Comparison of ENCODE assay signal across 15 cellular contexts in genomic region chr1:55286851-55287602, GRCh38.
DNase-seq lines count a peak whose midpoint lies in the region; ATAC-seq and TF ChIP-seq lines count a peak whose summit lies in the region.
"Had no signal": no experiment of that assay in that cellular context is flagged by ENCODE, and none has a peak within 500 bp of the region (broad histone marks: within the 10 kb centered on the region; RNA-seq: fewer than 3 reads in every experiment).

No MANE protein-coding gene starts in this region.

- H3K27ac ChIP-seq in osteoblast (ENCODE audit: low read depth, low read length) (peak overlapping the region; percentile 61), stomach (no peak overlapping the region)
- H3K27ac ChIP-seq: gastroesophageal sphincter, neutrophil had no signal

- H4K20me1 ChIP-seq in osteoblast (ENCODE audit: insufficient read depth, low read length): no peaks in the 10 kb centered on the region

- H3K9me3 ChIP-seq in osteoblast (ENCODE audit: low read depth, low read length) (no peaks in the 10 kb centered on the region), stomach (no peaks in the 10 kb centered on the region)
- H3K9me3 ChIP-seq: gastroesophageal sphincter, neutrophil had no signal

- no peaks in the 10 kb centered on the region for H3K9me3 Mint-ChIP-seq in activated CD4-positive, alpha-beta T cell treated with anti-CD3 and anti-CD28 coated beads, Interleukin-2, amount 10 ng/mL, durations not matched to agents 24 days and 14 days
- H3K9me3 Mint-ChIP-seq in activated naive CD8-positive, alpha-beta T cell treated with anti-CD3 and anti-CD28 coated beads, Interleukin-2, amount 10 ng/mL, durations not matched to agents 7 days and 5 days: no peaks in the 10 kb centered on the region
- H3K9me3 Mint-ChIP-seq: HFFc6 had no signal

- 58 to 72% (median 66%) methylated on average over 5 of the region's 5 CpGs for WGBS in stomach, 5 donors

- H3K4me1 ChIP-seq in osteoblast (ENCODE audit: insufficient read depth, low read length) (peaks cover 16% of the 10 kb centered on the region), stomach (peaks cover 0 to 4% (median 0%) of the 10 kb centered on the region in 4 donors)

- H3K27me3 Mint-ChIP-seq in activated CD4-positive, alpha-beta T cell treated with anti-CD3 and anti-CD28 coated beads, Interleukin-2, amount 10 ng/mL, durations not matched to agents 24 days and 14 days: peaks cover 2% of the 10 kb centered on the region
- peaks cover 10% of the 10 kb centered on the region for H3K27me3 Mint-ChIP-seq in activated naive CD8-positive, alpha-beta T cell treated with anti-CD3 and anti-CD28 coated beads, Interleukin-2, amount 10 ng/mL, durations not matched to agents 7 days and 5 days
- H3K27me3 Mint-ChIP-seq: brain had no signal

- no peaks in the 10 kb centered on the region for H3K79me2 ChIP-seq in osteoblast (ENCODE audit: insufficient read depth, low read length)

- intact Hi-C loops in activated CD4-positive, alpha-beta T cell treated with anti-CD3 and anti-CD28 coated beads, Interleukin-2, amount 10 ng/mL, durations not matched to agents 24 days and 14 days (cut with micrococcal nuclease): no loop called here
- intact Hi-C loops in stomach (cut with DNase I; ENCODE audit: low total_unique reads): loop anchor here (10.0 kb wide), 1 partner anchor 1298 kb away; no protein-coding TSS in a partner anchor

- H3K4me3 Mint-ChIP-seq in activated CD4-positive, alpha-beta T cell treated with anti-CD3 and anti-CD28 coated beads, Interleukin-2, amount 10 ng/mL, durations not matched to agents 24 days and 14 days: no peak overlapping the region
- H3K4me3 Mint-ChIP-seq in activated naive CD8-positive, alpha-beta T cell treated with anti-CD3 and anti-CD28 coated beads, Interleukin-2, amount 10 ng/mL, durations not matched to agents 7 days and 5 days: peak overlapping the region; percentile 1
- H3K4me3 Mint-ChIP-seq: activated CD8-positive, alpha-beta memory T cell treated with anti-CD3 and anti-CD28 coated beads, Interleukin-2, amount 10 ng/mL, durations not matched to agents 7 days and 5 days; brain; HFFc6 had no signal

- no peak for TF ChIP-seq CTCF in osteoblast (IDR thresholded peaks at IDR 0.05; ENCODE audit: extremely low read depth, low read depth, low read length)
- no peak for TF ChIP-seq CTCF in stomach (IDR thresholded peaks at IDR 0.05)

- no peak for DNase-seq in activated CD4-positive, alpha-beta T cell treated with anti-CD3 and anti-CD28 coated beads, Interleukin-2, amount 10 ng/mL, durations not matched to agents 24 days and 14 days
- DNase-seq in activated CD4-positive, alpha-beta T cell treated with anti-CD3 and anti-CD28 coated beads for 1 hour: no peak
- no peak for DNase-seq in activated naive CD8-positive, alpha-beta T cell treated with anti-CD3 and anti-CD28 coated beads, Interleukin-2, amount 10 ng/mL, durations not matched to agents 7 days and 5 days
- DNase-seq in osteoblast (ENCODE audit: insufficient read length, low spot score, missing footprints) (peak; percentile 4), HuH-7.5 (ENCODE audit: low spot score) (no peak), stomach (no peak), DMS153 (lab: John Stamatoyannopoulos, UW) (no peak)
- DNase-seq: activated CD8-positive, alpha-beta memory T cell treated with anti-CD3 and anti-CD28 coated beads, Interleukin-2, amount 10 ng/mL, durations not matched to agents 7 days and 5 days; HFFc6; MM.1S; T-helper 9 cell had no signal

- H3K4me3 ChIP-seq in osteoblast (ENCODE audit: insufficient read depth, low read length): no peak overlapping the region
- H3K4me3 ChIP-seq in stomach: no peak overlapping the region
- H3K4me3 ChIP-seq: gastroesophageal sphincter had no signal

- no peak overlapping the region for H3K4me2 ChIP-seq in osteoblast (ENCODE audit: insufficient read depth, low read length)

- H3K36me3 Mint-ChIP-seq in activated CD4-positive, alpha-beta T cell treated with anti-CD3 and anti-CD28 coated beads, Interleukin-2, amount 10 ng/mL, durations not matched to agents 24 days and 14 days (ENCODE audit: low read depth): no peaks in the 10 kb centered on the region
- no peaks in the 10 kb centered on the region for H3K36me3 Mint-ChIP-seq in activated naive CD8-positive, alpha-beta T cell treated with anti-CD3 and anti-CD28 coated beads, Interleukin-2, amount 10 ng/mL, durations not matched to agents 7 days and 5 days
- H3K36me3 Mint-ChIP-seq: activated CD8-positive, alpha-beta memory T cell treated with anti-CD3 and anti-CD28 coated beads, Interleukin-2, amount 10 ng/mL, durations not matched to agents 7 days and 5 days; brain had no signal

- POLR2A ChIA-PET in activated naive CD8-positive, alpha-beta T cell treated with anti-CD3 and anti-CD28 coated beads, Interleukin-2, amount 10 ng/mL, durations not matched to agents 7 days and 5 days (lab: Charles Lee): no interaction called here

- H3K36me3 ChIP-seq in osteoblast (ENCODE audit: insufficient read depth, low read length) (no peaks in the 10 kb centered on the region), stomach (no peaks in the 10 kb centered on the region)
- H3K36me3 ChIP-seq: gastroesophageal sphincter, neutrophil had no signal

- H3K27ac Mint-ChIP-seq in activated CD4-positive, alpha-beta T cell treated with anti-CD3 and anti-CD28 coated beads, Interleukin-2, amount 10 ng/mL, durations not matched to agents 24 days and 14 days: peak overlapping the region; percentile 78
- H3K27ac Mint-ChIP-seq in activated naive CD8-positive, alpha-beta T cell treated with anti-CD3 and anti-CD28 coated beads, Interleukin-2, amount 10 ng/mL, durations not matched to agents 7 days and 5 days: no peak overlapping the region
- H3K27ac Mint-ChIP-seq: activated CD8-positive, alpha-beta memory T cell treated with anti-CD3 and anti-CD28 coated beads, Interleukin-2, amount 10 ng/mL, durations not matched to agents 7 days and 5 days; HFFc6 had no signal

- no peaks in the 10 kb centered on the region for H3K27me3 ChIP-seq in osteoblast (ENCODE audit: insufficient read depth, low read length)
- H3K27me3 ChIP-seq in stomach: no peaks in the 10 kb centered on the region
- H3K27me3 ChIP-seq: gastroesophageal sphincter, neutrophil had no signal

- peak; percentile 3 for ATAC-seq in GM19351 (IDR thresholded peaks at IDR 0.05; ENCODE audit: unreplicated experiment)
- ATAC-seq in activated naive CD8-positive, alpha-beta T cell treated with anti-CD3 and anti-CD28 coated beads, Interleukin-2, amount 10 ng/mL, durations not matched to agents 7 days and 5 days (ENCODE audit: low read depth): no peak
- ATAC-seq: activated CD8-positive, alpha-beta memory T cell treated with anti-CD3 and anti-CD28 coated beads, Interleukin-2, amount 10 ng/mL, durations not matched to agents 7 days and 5 days; gastroesophageal sphincter had no signal

- TF ChIP-seq EP300 in stomach (IDR thresholded peaks at IDR 0.05): no peak

- TF ChIP-seq POLR2A in stomach (IDR thresholded peaks at IDR 0.05): no peak

- H2AFZ ChIP-seq in osteoblast (ENCODE audit: low read length): no peak overlapping the region

- peaks cover 14% of the 10 kb centered on the region for H3K4me1 Mint-ChIP-seq in activated CD4-positive, alpha-beta T cell treated with anti-CD3 and anti-CD28 coated beads, Interleukin-2, amount 10 ng/mL, durations not matched to agents 24 days and 14 days
- peaks cover 3% of the 10 kb centered on the region for H3K4me1 Mint-ChIP-seq in activated naive CD8-positive, alpha-beta T cell treated with anti-CD3 and anti-CD28 coated beads, Interleukin-2, amount 10 ng/mL, durations not matched to agents 7 days and 5 days
